ENCODE assay signal across 18 cellular contexts in the genomic region with DNA sequence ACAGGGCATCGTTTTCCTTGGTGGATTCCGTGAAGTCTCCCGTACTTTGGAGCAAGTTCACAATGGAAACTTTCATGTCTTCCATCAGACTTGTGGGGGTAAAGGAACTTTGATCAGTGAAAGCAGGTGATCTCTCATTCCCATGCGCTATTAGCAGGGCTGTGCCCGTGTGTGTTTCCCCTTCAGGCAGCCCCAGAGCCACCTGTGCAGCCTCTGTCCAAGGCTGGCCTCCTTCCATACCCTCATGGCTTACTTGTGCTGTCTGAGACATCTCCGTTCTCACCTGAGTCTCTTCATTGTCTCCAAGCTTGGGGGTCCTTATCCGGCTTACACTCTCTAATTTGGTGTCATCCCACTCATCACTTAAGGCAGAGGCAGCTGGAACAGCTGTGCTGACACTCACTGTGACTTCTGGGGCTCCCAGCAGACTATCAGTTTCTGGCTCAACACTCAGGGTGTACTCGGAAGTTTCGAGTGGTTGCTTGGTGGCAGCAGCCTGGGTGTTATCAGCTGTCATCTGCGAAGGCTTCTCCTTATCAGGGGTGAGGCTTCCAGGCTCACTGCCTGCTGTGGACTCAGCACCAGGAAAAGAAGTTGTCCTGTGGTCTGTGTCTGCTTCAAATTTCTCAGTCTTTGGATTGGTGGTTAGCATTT. TPM values are rescaled to one million over a fixed set of nuclear protein-coding genes. Genes with fewer than 3 reads are reported as not detected.
DNase-seq lines count a peak whose midpoint lies in the region; ATAC-seq, FAIRE-seq and TF ChIP-seq lines count a peak whose summit lies in the region.
"Had no signal": no experiment of that assay in that cellular context is flagged by ENCODE, and none has a peak within 500 bp of the region (broad histone marks: within the 10 kb centered on the region; RNA-seq: fewer than 3 reads in every experiment).

No MANE protein-coding gene starts in this region.

- in situ Hi-C loops in KBM-7 (cut with MboI; ENCODE audit: low pct_unique_long_range_greater_than_20kb, low sequenced_read_pairs) (no loop called here), G401 (cut with HindIII; ENCODE audit: low sequenced_read_pairs) (no loop called here)

- H3K4me3 ChIP-seq in bronchial epithelial cell (ENCODE audit: low read depth, low read length) (no peak overlapping the region), prostate gland (no peak overlapping the region)
- H3K4me3 ChIP-seq: BLaER1 treated with 17β-estradiol and CSF1 and Interleukin-3, amounts not matched to agents 10 nM and 100 nM; right lobe of liver; tibial artery had no signal

- DNase-seq in KBM-7 (peak; percentile 37), bronchial epithelial cell (ENCODE audit: low read depth) (no peak), glomerular visceral epithelial cell (ENCODE audit: extremely low spot score) (no peak), prostate gland (ENCODE audit: low spot score) (no peak), G401 (ENCODE audit: low spot score) (no peak), sciatic nerve (ENCODE audit: low spot score) (no peak)
- DNase-seq: activated CD4-positive, alpha-beta T cell treated with anti-CD3 and anti-CD28 coated beads for 1 hour; NCI-H1092; NCI-H748 treated with DMSO at 0.1 percent for 48 hours; right lobe of liver; stimulated activated CD4-positive, alpha-beta T cell treated with anti-CD3 and anti-CD28 coated beads, Interleukin-4, amount 100 ng/mL, for 1 hour; T-helper 1 cell; tibial artery had no signal

- H3K9me3 ChIP-seq in prostate gland = no peaks in the 10 kb centered on the region
- H3K9me3 ChIP-seq: BLaER1 treated with 17β-estradiol and CSF1 and Interleukin-3, amounts not matched to agents 10 nM and 100 nM; neutrophil; right lobe of liver; tibial artery had no signal

- FAIRE-seq in bronchial epithelial cell (lab: Jason Lieb, UNC) = peak; percentile 55

- TF ChIP-seq CTCF in bronchial epithelial cell (IDR thresholded peaks at IDR 0.05; ENCODE audit: insufficient read depth, low read length, severe bottlenecking) (no peak), prostate gland (IDR thresholded peaks at IDR 0.05) (no peak)

- intact Hi-C loops in prostate gland (cut with DNase I) (no loop called here), sciatic nerve (cut with DNase I) (no loop called here)

- H3K4me1 ChIP-seq in prostate gland (replicated peaks) = no peaks in the 10 kb centered on the region
- H3K4me1 ChIP-seq: BLaER1 treated with 17β-estradiol and CSF1 and Interleukin-3, amounts not matched to agents 10 nM and 100 nM; right lobe of liver; tibial artery had no signal

- peaks cover 4% of the 10 kb centered on the region for H3K27me3 ChIP-seq in bronchial epithelial cell (ENCODE audit: control insufficient read depth, insufficient read depth, low read length)
- no peaks in the 10 kb centered on the region for H3K27me3 ChIP-seq in prostate gland (replicated peaks; ENCODE audit: insufficient read depth)
- H3K27me3 ChIP-seq: BLaER1 treated with 17β-estradiol and CSF1 and Interleukin-3, amounts not matched to agents 10 nM and 100 nM; neutrophil; right lobe of liver; tibial artery had no signal

- H3K27ac ChIP-seq in prostate gland = no peak overlapping the region
- H3K27ac ChIP-seq: BLaER1 treated with 17β-estradiol and CSF1 and Interleukin-3, amounts not matched to agents 10 nM and 100 nM; neutrophil; right lobe of liver; tibial artery had no signal

- TF ChIP-seq POLR2A in prostate gland (IDR thresholded peaks at IDR 0.05) = no peak

- WGBS in prostate gland = 88% methylated on average over 10 of the region's 10 CpGs

- peak; percentile 58 for ATAC-seq in GM18520 (IDR thresholded peaks at IDR 0.05; ENCODE audit: unreplicated experiment)
- ATAC-seq in GM19455 (IDR thresholded peaks at IDR 0.05; ENCODE audit: unreplicated experiment) = peak; percentile 75
- no peak for ATAC-seq in sciatic nerve
- ATAC-seq: activated naive CD4-positive, alpha-beta T cell treated with anti-CD3 and anti-CD28 coated beads, Interleukin-2, amount 50 U/mL, for 72 hours had no signal

- H3K36me3 ChIP-seq in bronchial epithelial cell (ENCODE audit: control insufficient read depth, insufficient read depth, low read length) (no peaks in the 10 kb centered on the region), prostate gland (no peaks in the 10 kb centered on the region)
- H3K36me3 ChIP-seq: BLaER1 treated with 17β-estradiol and CSF1 and Interleukin-3, amounts not matched to agents 10 nM and 100 nM; neutrophil; right lobe of liver had no signal

RNA-seq across cellular contexts. Expression of a gene that starts 13.8 kb away (rescaled TPM):
- total RNA-seq in bronchial epithelial cell (under 0.01 and 0.51 TPM in 2 replicates), prostate gland (10 to 100 TPM in 1 of 2 donors, 1 to 10 TPM in 1; 2.4 to 45.1 TPM), sciatic nerve (11.5 TPM)
- total RNA-seq in G401 (2014; rRNA removed; shearing (Covaris generic)) = 2.1 and 3.7 TPM in 2 replicates
